1 cellular context compared by ENCODE assay signal in genomic region chr6:52389264-52389625, GRCh38.
TF ChIP-seq lines count a peak whose summit lies in the region.

No MANE protein-coding gene starts in this region.

TF ChIP-seq in K562, 482 proteins besides CTCF, POLR2A, EP300 and RAD21 (continued from another document and continues in another):
- TF ChIP-seq MGA (IDR thresholded peaks at IDR 0.05) = no peak
- TF ChIP-seq ZBTB2 (IDR thresholded peaks at IDR 0.05) = no peak
- TF ChIP-seq PRMT5 (CRISPR knock-in tag; IDR thresholded peaks at IDR 0.05) = no peak
- TF ChIP-seq ATF6 (CRISPR knock-in tag; IDR thresholded peaks at IDR 0.05) = no peak
- TF ChIP-seq, protein P1, sequence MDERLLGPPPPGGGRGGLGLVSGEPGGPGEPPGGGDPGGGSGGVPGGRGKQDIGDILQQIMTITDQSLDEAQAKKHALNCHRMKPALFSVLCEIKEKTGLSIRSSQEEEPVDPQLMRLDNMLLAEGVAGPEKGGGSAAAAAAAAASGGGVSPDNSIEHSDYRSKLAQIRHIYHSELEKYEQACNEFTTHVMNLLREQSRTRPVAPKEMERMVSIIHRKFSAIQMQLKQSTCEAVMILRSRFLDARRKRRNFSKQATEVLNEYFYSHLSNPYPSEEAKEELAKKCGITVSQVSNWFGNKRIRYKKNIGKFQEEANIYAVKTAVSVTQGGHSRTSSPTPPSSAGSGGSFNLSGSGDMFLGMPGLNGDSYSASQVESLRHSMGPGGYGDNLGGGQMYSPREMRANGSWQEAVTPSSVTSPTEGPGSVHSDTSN (CRISPR knock-in tag; IDR thresholded peaks at IDR 0.05; ENCODE audit: low read depth) = no peak
- TF ChIP-seq, protein P1 (tag; conservative IDR thresholded peaks at IDR 0.05; ENCODE audit: low read depth) = no peak
- TF ChIP-seq ZNF318 (IDR thresholded peaks at IDR 0.05; ENCODE audit: borderline replicate concordance in 1 of 2, low read depth in 1 of 2) = no peak
- TF ChIP-seq CEBPB (tag; IDR thresholded peaks at IDR 0.05) = no peak
- no peak for TF ChIP-seq POLR3G (IDR thresholded peaks at IDR 0.05; ENCODE audit: extremely low read depth, insufficient read length, insufficient replicate concordance)
- TF ChIP-seq, protein P2, sequence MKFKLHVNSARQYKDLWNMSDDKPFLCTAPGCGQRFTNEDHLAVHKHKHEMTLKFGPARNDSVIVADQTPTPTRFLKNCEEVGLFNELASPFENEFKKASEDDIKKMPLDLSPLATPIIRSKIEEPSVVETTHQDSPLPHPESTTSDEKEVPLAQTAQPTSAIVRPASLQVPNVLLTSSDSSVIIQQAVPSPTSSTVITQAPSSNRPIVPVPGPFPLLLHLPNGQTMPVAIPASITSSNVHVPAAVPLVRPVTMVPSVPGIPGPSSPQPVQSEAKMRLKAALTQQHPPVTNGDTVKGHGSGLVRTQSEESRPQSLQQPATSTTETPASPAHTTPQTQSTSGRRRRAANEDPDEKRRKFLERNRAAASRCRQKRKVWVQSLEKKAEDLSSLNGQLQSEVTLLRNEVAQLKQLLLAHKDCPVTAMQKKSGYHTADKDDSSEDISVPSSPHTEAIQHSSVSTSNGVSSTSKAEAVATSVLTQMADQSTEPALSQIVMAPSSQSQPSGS (CRISPR knock-in tag; IDR thresholded peaks at IDR 0.05) = no peak
- TF ChIP-seq RBFOX2 (IDR thresholded peaks at IDR 0.05; ENCODE audit: low read depth, low read length) = no peak
- TF ChIP-seq CTBP1 (IDR thresholded peaks at IDR 0.05; ENCODE audit: borderline replicate concordance) = peak; percentile 61; the same call in 1 of the 2 replicates
- no peak for TF ChIP-seq ZBTB5 (IDR thresholded peaks at IDR 0.05)
- no peak for TF ChIP-seq ETV5 (CRISPR knock-in tag; IDR thresholded peaks at IDR 0.05; ENCODE audit: low read depth)
- no peak for TF ChIP-seq L3MBTL2 (IDR thresholded peaks at IDR 0.05)
- TF ChIP-seq HMG20A (CRISPR knock-in tag; conservative IDR thresholded peaks at IDR 0.05) = no peak
